ENCODE assay signal across 2 cellular contexts in the genomic region with DNA sequence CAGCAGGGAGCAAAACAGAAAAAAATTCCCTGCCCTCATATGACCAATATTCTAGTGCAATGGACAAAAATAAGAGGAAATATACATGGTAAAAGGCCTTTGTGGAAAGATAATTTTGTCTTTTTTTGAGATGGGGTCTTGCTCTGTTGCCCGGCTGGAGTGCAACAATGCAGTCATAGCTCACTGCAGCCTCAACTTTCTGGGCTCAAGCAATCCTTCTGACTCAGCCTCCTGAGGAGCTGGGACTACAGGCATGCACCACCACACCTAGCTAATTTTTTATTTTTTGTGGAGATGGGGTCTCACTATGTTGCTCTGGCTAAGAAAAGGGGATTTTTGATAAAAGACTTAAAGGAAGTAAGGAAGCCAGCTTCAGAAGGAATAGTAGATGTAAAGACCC.
A peak's percentile ranks its signal among the peaks of the same experiment; 100 is the strongest.
TF ChIP-seq lines count a peak whose summit lies in the region.

No MANE protein-coding gene starts in this region.

TF ChIP-seq in GM12891, 5 proteins besides CTCF, POLR2A, EP300 and RAD21 (continued from another document):
- TF ChIP-seq POLR2AphosphoS5 (IDR thresholded peaks at IDR 0.05; ENCODE audit: low read depth, low read length) (no peak), PAX5 (IDR thresholded peaks at IDR 0.05; ENCODE audit: insufficient read depth, low read length, severe bottlenecking) (no peak)

TF ChIP-seq in K562, 482 proteins besides CTCF, POLR2A, EP300 and RAD21 (continued from another document):
- TF ChIP-seq, protein P1, sequence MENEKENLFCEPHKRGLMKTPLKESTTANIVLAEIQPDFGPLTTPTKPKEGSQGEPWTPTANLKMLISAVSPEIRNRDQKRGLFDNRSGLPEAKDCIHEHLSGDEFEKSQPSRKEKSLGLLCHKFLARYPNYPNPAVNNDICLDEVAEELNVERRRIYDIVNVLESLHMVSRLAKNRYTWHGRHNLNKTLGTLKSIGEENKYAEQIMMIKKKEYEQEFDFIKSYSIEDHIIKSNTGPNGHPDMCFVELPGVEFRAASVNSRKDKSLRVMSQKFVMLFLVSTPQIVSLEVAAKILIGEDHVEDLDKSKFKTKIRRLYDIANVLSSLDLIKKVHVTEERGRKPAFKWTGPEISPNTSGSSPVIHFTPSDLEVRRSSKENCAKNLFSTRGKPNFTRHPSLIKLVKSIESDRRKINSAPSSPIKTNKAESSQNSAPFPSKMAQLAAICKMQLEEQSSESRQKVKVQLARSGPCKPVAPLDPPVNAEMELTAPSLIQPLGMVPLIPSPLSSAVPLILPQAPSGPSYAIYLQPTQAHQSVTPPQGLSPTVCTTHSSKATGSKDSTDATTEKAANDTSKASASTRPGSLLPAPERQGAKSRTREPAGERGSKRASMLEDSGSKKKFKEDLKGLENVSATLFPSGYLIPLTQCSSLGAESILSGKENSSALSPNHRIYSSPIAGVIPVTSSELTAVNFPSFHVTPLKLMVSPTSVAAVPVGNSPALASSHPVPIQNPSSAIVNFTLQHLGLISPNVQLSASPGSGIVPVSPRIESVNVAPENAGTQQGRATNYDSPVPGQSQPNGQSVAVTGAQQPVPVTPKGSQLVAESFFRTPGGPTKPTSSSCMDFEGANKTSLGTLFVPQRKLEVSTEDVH (IDR thresholded peaks at IDR 0.05; ENCODE audit: low read depth, partially characterized antibody) = no peak
- TF ChIP-seq RBM25 (IDR thresholded peaks at IDR 0.05; ENCODE audit: low read depth, low read length, severe bottlenecking) = peak; percentile 38
